ENCODE assay signal across 8 cellular contexts in genomic region chr20:58795923-58796245, GRCh38.
"Had no signal": no experiment of that assay in that cellular context is flagged by ENCODE, and none has a peak within 500 bp of the region (broad histone marks: within the 10 kb centered on the region; RNA-seq: fewer than 3 reads in every experiment).

No MANE protein-coding gene starts in this region.

- H3K27ac ChIP-seq: HL-60, KMS-11 had no signal

- H3K9me3 ChIP-seq: HAP-1 had no signal

- DNase-seq: H7, IMR-90, KBM-7 had no signal

- H3K36me3 ChIP-seq: HAP-1 had no signal

- H3K9ac ChIP-seq: KMS-11 had no signal

- ATAC-seq: GM23338, HCT116 had no signal

- H3K27ac Mint-ChIP-seq: GM23338 had no signal

- H3K4me3 Mint-ChIP-seq: GM23338 had no signal

- H3K4me2 ChIP-seq: GM23338, KMS-11 had no signal

- H2AFZ ChIP-seq: GM23338 had no signal

- H3K4me1 ChIP-seq: HAP-1 had no signal

- H3K9me3 Mint-ChIP-seq: GM23338 had no signal

- H3K4me3 ChIP-seq: GM23338, HAP-1 had no signal
